In the genomic region with DNA sequence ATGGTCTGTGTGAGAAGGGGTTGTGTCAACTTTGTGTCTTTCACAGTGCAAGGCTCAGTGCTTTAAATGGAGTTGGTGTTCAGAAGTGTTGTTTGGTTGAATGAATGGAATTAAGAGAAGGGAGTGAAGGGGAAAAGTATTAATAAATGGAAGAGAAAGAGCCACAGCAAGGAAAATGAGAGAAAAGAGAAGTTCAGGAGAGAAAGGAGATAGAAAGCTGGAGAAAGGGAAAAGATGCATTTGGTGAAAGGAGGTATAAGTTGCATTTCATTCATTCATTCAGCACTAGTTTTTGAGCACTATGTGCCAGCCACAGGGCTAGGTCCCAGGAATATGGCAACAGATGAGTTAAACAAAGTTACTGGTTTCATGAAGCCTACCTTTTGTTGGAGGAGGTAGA, we compare ENCODE assay signal across 19 cellular contexts.
"Had no signal": no experiment of that assay in that cellular context is flagged by ENCODE, and none has a peak within 500 bp of the region (broad histone marks: within the 10 kb centered on the region; RNA-seq: fewer than 3 reads in every experiment).

No MANE protein-coding gene starts in this region.

- H3K36me3 ChIP-seq: cardiac muscle cell had no signal

- H3K4me1 ChIP-seq: tibial artery had no signal

- H3K9me3 ChIP-seq: body of pancreas, tibial artery had no signal

- H3K9me3 Mint-ChIP-seq: activated T-helper 1 cell treated with anti-CD3 and anti-CD28 coated beads, Interleukin-12 subunit alpha, Interleukin-12 subunit beta, Interleukin-2, Interleukin-4 antibody, amounts not matched to agents 30 ng/mL and 10 ng/mL and 1 ng/mL, durations not matched to agents 14 hours and 24 hours and 36 hours; naive thymus-derived CD4-positive, alpha-beta T cell; neural crest cell; WTC11 had no signal

- H3K27ac ChIP-seq: body of pancreas, tibial artery had no signal

- H3K27me3 ChIP-seq: body of pancreas, cardiac muscle cell, tibial artery had no signal

- H3K4me3 Mint-ChIP-seq: activated T-helper 1 cell treated with anti-CD3 and anti-CD28 coated beads, Interleukin-12 subunit alpha, Interleukin-12 subunit beta, Interleukin-2, Interleukin-4 antibody, amounts not matched to agents 30 ng/mL and 10 ng/mL and 1 ng/mL, durations not matched to agents 14 hours and 24 hours and 36 hours; naive thymus-derived CD4-positive, alpha-beta T cell; neural crest cell; WTC11 had no signal

- ATAC-seq: body of pancreas; left lobe of liver; naive thymus-derived CD4-positive, alpha-beta T cell; SK-N-SH treated with all-trans-retinoic acid at 6 μM for 48 hours; WTC11 had no signal

- H3K36me3 Mint-ChIP-seq: WTC11 had no signal

- H3K27ac Mint-ChIP-seq: activated T-helper 1 cell treated with anti-CD3 and anti-CD28 coated beads, Interleukin-12 subunit alpha, Interleukin-12 subunit beta, Interleukin-2, Interleukin-4 antibody, amounts not matched to agents 30 ng/mL and 10 ng/mL and 1 ng/mL, durations not matched to agents 14 hours and 24 hours and 36 hours; WTC11 had no signal

- DNase-seq: activated CD4-positive, alpha-beta T cell treated with anti-CD3 and anti-CD28 coated beads, Interleukin-2, amount 50 U/mL, for 48 hours; anterior cingulate cortex; body of pancreas; effector CD4-positive, alpha-beta T cell; kidney; naive thymus-derived CD4-positive, alpha-beta T cell; occipital lobe; posterior cingulate gyrus; stimulated activated CD4-positive, alpha-beta T cell treated with anti-CD3 and anti-CD28 coated beads, Interleukin-2, amount 100 ng/mL, for 48 hours; stimulated activated CD8-positive, alpha-beta memory T cell treated with anti-CD3 and anti-CD28 coated beads, Interleukin-4, amount 100 ng/mL, for 48 hours; stimulated activated naive CD4-positive, alpha-beta T cell; T-helper 9 cell; tibial artery had no signal

- H3K4me3 ChIP-seq: body of pancreas, cardiac muscle cell, tibial artery had no signal
